Comparison of ENCODE assay signal across 8 cellular contexts in the genomic region with DNA sequence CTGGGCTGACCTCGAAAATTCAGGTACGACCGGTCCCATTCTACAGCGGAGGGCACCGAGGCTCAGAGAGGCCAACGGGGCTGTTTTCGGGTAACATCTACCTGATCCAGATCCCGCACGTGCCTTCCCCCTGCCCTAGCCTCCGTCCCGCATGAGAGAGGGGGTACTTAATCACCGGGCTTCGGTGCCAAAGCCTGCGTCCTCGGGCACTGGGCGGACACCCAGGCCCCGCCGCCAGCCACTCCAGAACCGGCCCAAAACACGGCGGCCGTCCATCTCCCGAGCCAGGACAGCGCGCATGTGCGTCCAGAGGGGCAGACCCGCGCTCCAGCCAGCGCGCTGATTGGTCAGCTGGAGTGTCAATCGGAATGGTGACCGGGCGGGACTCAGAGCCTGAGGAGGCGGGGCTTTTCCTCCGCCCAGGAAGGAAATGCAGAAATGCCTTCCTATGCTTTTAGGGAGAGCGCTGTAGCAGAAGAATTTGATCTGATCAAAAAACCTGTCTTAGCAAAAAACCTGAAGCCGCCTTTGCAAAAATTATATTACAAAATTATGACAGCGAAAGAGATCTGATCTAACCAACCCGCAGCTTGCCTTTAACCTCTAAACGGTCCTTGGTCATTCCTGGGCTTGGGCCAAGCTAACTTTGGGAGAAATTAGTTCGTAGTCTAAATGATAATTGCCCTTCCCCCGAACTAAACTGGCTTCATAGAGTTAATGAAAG. TPM values are rescaled to one million over a fixed set of nuclear protein-coding genes. Genes with fewer than 3 reads are reported as not detected.
A peak's percentile ranks its signal among the peaks of the same experiment; 100 is the strongest.
DNase-seq lines count a peak whose midpoint lies in the region; TF ChIP-seq lines count a peak whose summit lies in the region.

A gene with protein sequence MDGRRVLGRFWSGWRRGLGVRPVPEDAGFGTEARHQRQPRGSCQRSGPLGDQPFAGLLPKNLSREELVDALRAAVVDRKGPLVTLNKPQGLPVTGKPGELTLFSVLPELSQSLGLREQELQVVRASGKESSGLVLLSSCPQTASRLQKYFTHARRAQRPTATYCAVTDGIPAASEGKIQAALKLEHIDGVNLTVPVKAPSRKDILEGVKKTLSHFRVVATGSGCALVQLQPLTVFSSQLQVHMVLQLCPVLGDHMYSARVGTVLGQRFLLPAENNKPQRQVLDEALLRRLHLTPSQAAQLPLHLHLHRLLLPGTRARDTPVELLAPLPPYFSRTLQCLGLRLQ (minus strand): TSS at position 294 of the 724 bp plus-strand sequence. CDS start 18 bp downstream, at position 276.

- peaks cover 8% of the 10 kb centered on the region for H3K36me3 Mint-ChIP-seq in neural crest cell (ENCODE audit: low read depth)

- H3K9ac ChIP-seq in Loucy (ENCODE audit: low read depth, low read length, poor library complexity, severe bottlenecking) (peak within 1 kb of the TSS; percentile 83), stomach smooth muscle (ENCODE audit: low read length in 2 of 2) (peak within 1 kb of the TSS; percentile 84 to 93)

- H3K27me3 Mint-ChIP-seq in neural crest cell (ENCODE audit: low read depth) = no peaks in the 10 kb centered on the region

- H3K9me3 ChIP-seq in Loucy (ENCODE audit: insufficient read depth, low read depth, low read length) (no peaks in the 10 kb centered on the region), stomach smooth muscle (ENCODE audit: control insufficient read depth in 2 of 2, low read length in 2 of 2) (no peaks in the 10 kb centered on the region)

- H3K9me3 Mint-ChIP-seq in neural crest cell = no peaks in the 10 kb centered on the region

- peak within 1 kb of the TSS; percentile 90 for H3K27ac Mint-ChIP-seq in neural crest cell (ENCODE audit: unreplicated experiment)

- H3K4me1 Mint-ChIP-seq in neural crest cell = peaks cover 24% of the 10 kb centered on the region

- peak within 1 kb of the TSS; percentile 99 for H3K4me3 Mint-ChIP-seq in neural crest cell

- H3K27ac ChIP-seq in stomach smooth muscle (ENCODE audit: low read length) = peak within 1 kb of the TSS; percentile 70

- H3K9me2 ChIP-seq in Loucy (replicated peaks; ENCODE audit: low read depth, low read length) = no peaks in the 10 kb centered on the region

- no peaks in the 10 kb centered on the region for H4K20me1 ChIP-seq in Loucy (ENCODE audit: insufficient read depth, low read length, poor library complexity, severe bottlenecking)

- peak within 1 kb of the TSS; percentile 98 for H2AFZ ChIP-seq in Loucy (ENCODE audit: low read length)

- H3K4me3 ChIP-seq in Loucy (ENCODE audit: low read length, poor library complexity, severe bottlenecking) (peak within 1 kb of the TSS; percentile 96), fibroblast of villous mesenchyme (ENCODE audit: low read depth, low read length) (peak within 1 kb of the TSS; percentile 94), stomach smooth muscle (ENCODE audit: low read length in 2 of 2) (peak within 1 kb of the TSS; percentile 94)

- H3K36me3 ChIP-seq in Loucy (ENCODE audit: insufficient read depth, low read length) (no peaks in the 10 kb centered on the region), stomach smooth muscle (ENCODE audit: control insufficient read depth in 2 of 2, insufficient read depth in 2 of 2, low read length in 2 of 2) (peaks cover 20 to 22% of the 10 kb centered on the region in 2 donors)

- TF ChIP-seq CTCF in Loucy (conservative IDR thresholded peaks at IDR 0.05; ENCODE audit: low read length) (no peak), fibroblast of villous mesenchyme (IDR thresholded peaks at IDR 0.05; ENCODE audit: insufficient read depth, low read depth, low read length) (no peak), neural crest cell (conservative IDR thresholded peaks at IDR 0.05) (no peak)

- DNase-seq in EL (peak; percentile 94), H4 (ENCODE audit: low spot score) (peak; percentile 85), SIG-M5 treated with dmso at 0.1 percent for 504 hours (lab: John Stamatoyannopoulos, UW; ENCODE audit: unreplicated experiment) (peak; percentile 90), activated gamma-delta T cell treated with Interleukin-2 at 50 U/mL for 16 hours (peak; percentile 97), fibroblast of villous mesenchyme (ENCODE audit: low read depth) (peak; percentile 96), neural crest cell (ENCODE audit: low read depth, low spot score) (peak; percentile 99)

- H3F3A ChIP-seq in Loucy (ENCODE audit: low read depth) = no peaks in the 10 kb centered on the region

- peak within 1 kb of the TSS; percentile 85 for H3K4me2 ChIP-seq in Loucy (ENCODE audit: low read depth, low read length, poor library complexity, severe bottlenecking)

- peaks cover 10% of the 10 kb centered on the region; the same call in 1 of the 2 replicates for H3K79me2 ChIP-seq in Loucy (ENCODE audit: insufficient read depth, low read length)

- H3K4me1 ChIP-seq in Loucy (ENCODE audit: insufficient read depth, low read length, poor library complexity, severe bottlenecking) (peaks cover 12% of the 10 kb centered on the region), stomach smooth muscle (ENCODE audit: control insufficient read depth, insufficient read depth, low read length) (peaks cover 6% of the 10 kb centered on the region)

- H3K27me3 ChIP-seq in Loucy (ENCODE audit: insufficient read depth, low read length, poor library complexity, severe bottlenecking) = no peaks in the 10 kb centered on the region
- H3K27me3 ChIP-seq in stomach smooth muscle (ENCODE audit: control insufficient read depth in 1 of 2, insufficient read depth in 2 of 2, low read length in 2 of 2) = no peaks in the 10 kb centered on the region

RNA-seq across cellular contexts. Expression of the gene that starts here (rescaled TPM):
- total RNA-seq in H4 (2014; rRNA removed; shearing (Covaris generic)) = 33.7 and 44.5 TPM in 2 replicates
- total RNA-seq in fibroblast of villous mesenchyme (28.3 and 31.1 TPM in 2 replicates), neural crest cell (55.2 and 58.0 TPM in 2 replicates)

Comparison
In these comparisons a context has a peak if more than half of its experiments do, and no peak if none do; other contexts are left out.
1. Peak in every context shown above with its lines: DNase-seq, H3K4me3 ChIP-seq and H3K27ac ChIP-seq.